Comparison of ENCODE assay signal across 10 cellular contexts in genomic region chr5:55187370-55187769, GRCh38. TPM values are rescaled to one million over a fixed set of nuclear protein-coding genes. Genes with fewer than 3 reads are reported as not detected.
A peak's percentile ranks its signal among the peaks of the same experiment; 100 is the strongest.
DNase-seq lines count a peak whose midpoint lies in the region; ATAC-seq and TF ChIP-seq lines count a peak whose summit lies in the region.
"Had no signal": no experiment of that assay in that cellular context is flagged by ENCODE, and none has a peak within 500 bp of the region (broad histone marks: within the 10 kb centered on the region; RNA-seq: fewer than 3 reads in every experiment).

No MANE protein-coding gene starts in this region.

- no peaks in the 10 kb centered on the region for H3K36me3 Mint-ChIP-seq in neural crest cell (ENCODE audit: low read depth)
- H3K36me3 Mint-ChIP-seq: activated naive CD8-positive, alpha-beta T cell; memory B cell had no signal

- no peak for ATAC-seq in HG03439 (IDR thresholded peaks at IDR 0.05; ENCODE audit: unreplicated experiment)
- ATAC-seq in HG02981 (IDR thresholded peaks at IDR 0.05; ENCODE audit: unreplicated experiment), result no peak
- ATAC-seq in HG03571 (IDR thresholded peaks at IDR 0.05; ENCODE audit: unreplicated experiment), result no peak
- no peak for ATAC-seq in HG03469 (IDR thresholded peaks at IDR 0.05; ENCODE audit: unreplicated experiment)

- no peak overlapping the region for H3K27ac Mint-ChIP-seq in neural crest cell (ENCODE audit: unreplicated experiment)
- H3K27ac Mint-ChIP-seq: activated naive CD8-positive, alpha-beta T cell; memory B cell had no signal

- no peak overlapping the region for H3K4me3 Mint-ChIP-seq in neural crest cell
- H3K4me3 Mint-ChIP-seq: activated naive CD8-positive, alpha-beta T cell; memory B cell had no signal

- peaks cover 3% of the 10 kb centered on the region for H3K4me1 Mint-ChIP-seq in neural crest cell
- H3K4me1 Mint-ChIP-seq: memory B cell had no signal

- peaks cover 68% of the 10 kb centered on the region for H3K27me3 Mint-ChIP-seq in neural crest cell (ENCODE audit: low read depth)

- peak; percentile 52 for DNase-seq in NCI-H1694 treated with DMSO at 0.1 percent for 48 hours (lab: John Stamatoyannopoulos, UW)
- no peak for DNase-seq in astrocyte of the cerebellum (ENCODE audit: low read depth)
- no peak for DNase-seq in neural crest cell (ENCODE audit: low read depth, low spot score)

- peaks cover 2% of the 10 kb centered on the region for H3K9me3 Mint-ChIP-seq in neural crest cell

- no peak overlapping the region for H3K4me3 ChIP-seq in astrocyte of the cerebellum (ENCODE audit: low read depth, low read length)

- in situ Hi-C loops in astrocyte of the cerebellum (cut with HindIII; ENCODE audit: low sequenced_read_pairs), result no loop called here

- TF ChIP-seq CTCF in GM12873 (IDR thresholded peaks at IDR 0.05; ENCODE audit: insufficient read depth, low read depth, low read length, missing control alignments) (peak; percentile 21), astrocyte of the cerebellum (IDR thresholded peaks at IDR 0.05; ENCODE audit: low read depth, low read length, missing control alignments) (peak; percentile 16), neural crest cell (conservative IDR thresholded peaks at IDR 0.05) (peak; percentile 43)

RNA-seq across cellular contexts. Expression of gene CDC20B, which starts 14.4 kb away (rescaled TPM):
- not detected in 2 replicates for total RNA-seq in neural crest cell

RNA-seq across cellular contexts. Expression of gene GPX8, which starts 27.4 kb away (rescaled TPM):
- total RNA-seq in neural crest cell, result 49.0 TPM in 2 replicates

RNA-seq across cellular contexts. Expression of gene MCIDAS, which starts 39.7 kb away (rescaled TPM):
- total RNA-seq in neural crest cell, result not detected in 2 replicates

RNA-seq across cellular contexts. Expression of gene CCNO, which starts 46.0 kb away (rescaled TPM):
- total RNA-seq in neural crest cell, result 0.28 TPM in 1 of 2 replicates, not detected in the other
